Comparison of ENCODE assay signal across 30 cellular contexts in the genomic region with DNA sequence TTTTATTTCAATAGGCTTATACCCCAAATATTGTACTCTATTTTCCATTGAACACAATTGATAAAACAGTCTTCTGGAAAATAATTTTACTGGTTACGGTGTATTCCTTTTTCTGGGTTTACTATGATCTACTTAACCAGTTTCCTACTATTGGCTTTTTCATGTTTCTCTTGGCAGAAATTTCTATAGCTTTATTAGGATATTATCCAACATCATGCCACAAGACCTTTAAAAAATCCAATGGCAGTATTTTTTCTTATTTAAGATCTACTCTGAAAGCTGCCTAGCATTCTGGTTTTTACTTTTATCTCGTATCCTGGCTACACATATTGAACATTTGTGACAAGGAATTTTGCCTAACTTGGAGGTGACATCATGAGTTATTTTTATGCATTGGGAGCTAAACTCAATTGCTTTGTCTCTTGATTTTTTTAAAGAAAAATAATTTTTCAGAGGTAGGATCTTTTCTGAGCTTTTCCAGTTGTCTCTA.
"Had no signal": no experiment of that assay in that cellular context is flagged by ENCODE, and none has a peak within 500 bp of the region (broad histone marks: within the 10 kb centered on the region; RNA-seq: fewer than 3 reads in every experiment).

No MANE protein-coding gene starts in this region.

- H3K9me3 ChIP-seq: gastrocnemius medialis, neutrophil, ovary, suprapubic skin, uterus had no signal

- H3K27me3 ChIP-seq: gastrocnemius medialis, neutrophil, ovary, suprapubic skin, uterus had no signal

- DNase-seq: activated CD4-positive, alpha-beta T cell treated with anti-CD3 and anti-CD28 coated beads for 36 hours; activated CD4-positive, CD25-positive, alpha-beta regulatory T cell; activated CD8-positive, alpha-beta memory T cell treated with anti-CD3 and anti-CD28 coated beads, Interleukin-2, amount 10 ng/mL, durations not matched to agents 7 days and 5 days; activated CD8-positive, alpha-beta T cell treated with anti-CD3 and anti-CD28 coated beads, Interleukin-2, amount 10 ng/mL, durations not matched to agents 7 days and 5 days; activated naive CD8-positive, alpha-beta T cell treated with anti-CD3 and anti-CD28 coated beads, Interleukin-2, amount 50 U/mL, for 24 hours; activated T-cell treated with anti-CD3 and anti-CD28 coated beads, Interleukin-2, amount 50 U/mL, for 48 hours; amygdala; cerebellar nuclear complex; gastrocnemius medialis; glutamatergic neuron; left cardiac atrium; left ventricle myocardium superior; naive B cell; nephron progenitor cell; ovary; stimulated activated CD4-positive, alpha-beta T cell treated with anti-CD3 and anti-CD28 coated beads, Interleukin-15, amount 100 ng/mL, for 24 hours; stimulated activated CD4-positive, alpha-beta T cell treated with anti-CD3 and anti-CD28 coated beads, Interleukin-2, amount 100 ng/mL, for 24 hours; stimulated activated naive CD4-positive, alpha-beta T cell; T-cell; uterus had no signal

- H3K4me3 Mint-ChIP-seq: activated CD4-positive, alpha-beta T cell treated with anti-CD3 and anti-CD28 coated beads for 36 hours; activated CD8-positive, alpha-beta memory T cell treated with anti-CD3 and anti-CD28 coated beads, Interleukin-2, amount 10 ng/mL, durations not matched to agents 7 days and 5 days; activated CD8-positive, alpha-beta T cell treated with anti-CD3 and anti-CD28 coated beads, Interleukin-2, amount 10 ng/mL, durations not matched to agents 7 days and 5 days; activated naive CD4-positive, alpha-beta T cell treated with anti-CD3 and anti-CD28 coated beads, Interleukin-2, amount 50 U/mL, for 24 hours; activated naive CD8-positive, alpha-beta T cell treated with anti-CD3 and anti-CD28 coated beads, Interleukin-2, amount 50 U/mL, for 24 hours; endodermal cell; naive B cell; nephron progenitor cell; T-cell; type B pancreatic cell had no signal

- H3K27me3 Mint-ChIP-seq: activated CD4-positive, alpha-beta T cell treated with anti-CD3 and anti-CD28 coated beads for 36 hours; activated CD8-positive, alpha-beta memory T cell treated with anti-CD3 and anti-CD28 coated beads, Interleukin-2, amount 10 ng/mL, durations not matched to agents 7 days and 5 days; activated naive CD4-positive, alpha-beta T cell treated with anti-CD3 and anti-CD28 coated beads, Interleukin-2, amount 50 U/mL, for 24 hours; activated naive CD8-positive, alpha-beta T cell treated with anti-CD3 and anti-CD28 coated beads, Interleukin-2, amount 50 U/mL, for 24 hours; naive B cell; progenitor cell of endocrine pancreas; T-cell; type B pancreatic cell had no signal

- H3K9me3 Mint-ChIP-seq: activated naive CD4-positive, alpha-beta T cell treated with anti-CD3 and anti-CD28 coated beads, Interleukin-2, amount 50 U/mL, for 24 hours; activated naive CD8-positive, alpha-beta T cell treated with anti-CD3 and anti-CD28 coated beads, Interleukin-2, amount 50 U/mL, for 24 hours; activated T-helper 2 cell treated with anti-CD3 and anti-CD28 coated beads, Interferon-gamma antibody, Interleukin-2, Interleukin-4, amounts not matched to agents 10 μg/mL and 5 μg/mL and 100 μg/mL, durations not matched to agents 14 hours and 24 hours and 36 hours; endodermal cell; naive B cell; nephron progenitor cell; T-cell; type B pancreatic cell had no signal

- FAIRE-seq: bronchial epithelial cell, keratinocyte had no signal

- H3K36me3 ChIP-seq: ovary, uterus had no signal

- H3K4me1 Mint-ChIP-seq: activated CD4-positive, alpha-beta T cell treated with anti-CD3 and anti-CD28 coated beads for 36 hours; activated naive CD4-positive, alpha-beta T cell treated with anti-CD3 and anti-CD28 coated beads, Interleukin-2, amount 50 U/mL, for 24 hours; activated naive CD8-positive, alpha-beta T cell treated with anti-CD3 and anti-CD28 coated beads, Interleukin-2, amount 50 U/mL, for 24 hours; T-cell had no signal

- H3K27ac Mint-ChIP-seq: activated CD4-positive, alpha-beta T cell treated with anti-CD3 and anti-CD28 coated beads for 36 hours; activated CD8-positive, alpha-beta memory T cell treated with anti-CD3 and anti-CD28 coated beads, Interleukin-2, amount 10 ng/mL, durations not matched to agents 7 days and 5 days; activated CD8-positive, alpha-beta T cell treated with anti-CD3 and anti-CD28 coated beads, Interleukin-2, amount 10 ng/mL, durations not matched to agents 7 days and 5 days; activated naive CD4-positive, alpha-beta T cell treated with anti-CD3 and anti-CD28 coated beads, Interleukin-2, amount 50 U/mL, for 24 hours; activated naive CD8-positive, alpha-beta T cell treated with anti-CD3 and anti-CD28 coated beads, Interleukin-2, amount 50 U/mL, for 24 hours; activated T-helper 2 cell treated with anti-CD3 and anti-CD28 coated beads, Interferon-gamma antibody, Interleukin-2, Interleukin-4, amounts not matched to agents 10 μg/mL and 5 μg/mL and 100 μg/mL, durations not matched to agents 14 hours and 24 hours and 36 hours; endodermal cell; naive B cell; nephron progenitor cell; progenitor cell of endocrine pancreas; T-cell; type B pancreatic cell had no signal

- H3K4me3 ChIP-seq: gastrocnemius medialis, ovary, suprapubic skin, uterus had no signal

- ATAC-seq: activated CD4-positive, alpha-beta T cell treated with anti-CD3 and anti-CD28 coated beads for 36 hours; activated CD8-positive, alpha-beta memory T cell treated with anti-CD3 and anti-CD28 coated beads, Interleukin-2, amount 10 ng/mL, durations not matched to agents 7 days and 5 days; activated CD8-positive, alpha-beta T cell treated with anti-CD3 and anti-CD28 coated beads, Interleukin-2, amount 10 ng/mL, durations not matched to agents 7 days and 5 days; activated naive CD8-positive, alpha-beta T cell treated with anti-CD3 and anti-CD28 coated beads, Interleukin-2, amount 50 U/mL, for 24 hours; esophagus mucosa; gastrocnemius medialis; left cardiac atrium; T-cell had no signal

- H3K4me1 ChIP-seq: uterus had no signal

- H3K27ac ChIP-seq: gastrocnemius medialis, neutrophil, ovary, suprapubic skin, uterus had no signal
